Comparison of ENCODE assay signal across 12 cellular contexts in genomic region chr3:195238626-195239118, GRCh38. TPM values are rescaled to one million over a fixed set of nuclear protein-coding genes. Genes with fewer than 3 reads are reported as not detected.
DNase-seq lines count a peak whose midpoint lies in the region; ATAC-seq and TF ChIP-seq lines count a peak whose summit lies in the region.
"Had no signal": no experiment of that assay in that cellular context is flagged by ENCODE, and none has a peak within 500 bp of the region (broad histone marks: within the 10 kb centered on the region; RNA-seq: fewer than 3 reads in every experiment).

No MANE protein-coding gene starts in this region.

- H3K36me3 Mint-ChIP-seq in activated CD8-positive, alpha-beta T cell treated with anti-CD3 and anti-CD28 coated beads for 36 hours (ENCODE audit: low read depth) = peaks cover 16% of the 10 kb centered on the region

- peak; percentile 64 for ATAC-seq in activated CD8-positive, alpha-beta T cell treated with anti-CD3 and anti-CD28 coated beads for 36 hours
- ATAC-seq in omental fat pad (ENCODE audit: low FRiP score) (peak; percentile 63), HG02970 (IDR thresholded peaks at IDR 0.05; ENCODE audit: low FRiP score, unreplicated experiment) (no peak)
- no peak for ATAC-seq in activated CD4-positive, CD25-positive, alpha-beta regulatory T cell treated with anti-CD3 and anti-CD28 coated beads, Interleukin-2, amount 50 U/mL, for 24 hours
- ATAC-seq: GM12878 had no signal

- peaks cover 11% of the 10 kb centered on the region for H3K9me3 Mint-ChIP-seq in activated CD8-positive, alpha-beta T cell treated with anti-CD3 and anti-CD28 coated beads for 36 hours

- no peak overlapping the region for H3K4me3 Mint-ChIP-seq in activated CD8-positive, alpha-beta T cell treated with anti-CD3 and anti-CD28 coated beads for 36 hours

- TF ChIP-seq CTCF in AG10803 (conservative IDR thresholded peaks at IDR 0.05; ENCODE audit: low read length) = no peak
- no peak for TF ChIP-seq CTCF in activated CD8-positive, alpha-beta T cell treated with anti-CD3 and anti-CD28 coated beads for 36 hours (IDR thresholded peaks at IDR 0.05)
- TF ChIP-seq CTCF in foreskin fibroblast (IDR thresholded peaks at IDR 0.05; ENCODE audit: low read depth, low read length) = no peak
- no peak for TF ChIP-seq CTCF in omental fat pad (IDR thresholded peaks at IDR 0.05)

- peak overlapping the region; percentile 63 for H3K27ac Mint-ChIP-seq in activated CD8-positive, alpha-beta T cell treated with anti-CD3 and anti-CD28 coated beads for 36 hours

- H3K4me3 ChIP-seq in AG10803 (ENCODE audit: low read length) (no peak overlapping the region), foreskin fibroblast (ENCODE audit: low read depth in 1 of 2, low read length in 2 of 2) (no peak overlapping the region)
- H3K4me3 ChIP-seq: GM12878 had no signal

- intact Hi-C loops in activated CD8-positive, alpha-beta T cell treated with anti-CD3 and anti-CD28 coated beads for 36 hours (cut with micrococcal nuclease) = no loop called here

- peaks cover 10% of the 10 kb centered on the region for H3K4me1 Mint-ChIP-seq in activated CD8-positive, alpha-beta T cell treated with anti-CD3 and anti-CD28 coated beads for 36 hours (ENCODE audit: low read depth)

- CTCF ChIA-PET in activated CD8-positive, alpha-beta T cell treated with anti-CD3 and anti-CD28 coated beads for 36 hours (lab: Charles Lee) = no interaction called here

- H3K27me3 Mint-ChIP-seq in activated CD8-positive, alpha-beta T cell treated with anti-CD3 and anti-CD28 coated beads for 36 hours = no peaks in the 10 kb centered on the region

- POLR2A ChIA-PET in activated CD8-positive, alpha-beta T cell treated with anti-CD3 and anti-CD28 coated beads for 36 hours (lab: Charles Lee) = no interaction called here

- DNase-seq in AG10803 (ENCODE audit: low read depth) (peak; percentile 71), foreskin fibroblast (peak; percentile 60 to 77), omental fat pad (ENCODE audit: low spot score) (peak; percentile 20), NOMO-1 treated with DMSO at 0.1 percent for 48 hours (lab: John Stamatoyannopoulos, UW; ENCODE audit: unreplicated experiment) (no peak)
- DNase-seq in activated CD8-positive, alpha-beta T cell treated with anti-CD3 and anti-CD28 coated beads for 36 hours = no peak
- DNase-seq in stimulated activated CD4-positive, alpha-beta T cell treated with anti-CD3 and anti-CD28 coated beads, Interleukin-2, amount 100 ng/mL, for 24 hours = no peak
- DNase-seq: activated CD8-positive, alpha-beta memory T cell treated with anti-CD3 and anti-CD28 coated beads, Interleukin-2, amount 50 U/mL, for 4 hours; C1 segment of cervical spinal cord; NCI-H526 had no signal

RNA-seq across cellular contexts. Expression of gene XXYLT1, which starts 32.3 kb away (rescaled TPM):
- 1 to 10 TPM; 8.4 to 9.6 TPM for total RNA-seq in activated CD8-positive, alpha-beta T cell treated with anti-CD3 and anti-CD28 coated beads for 36 hours
- total RNA-seq in omental fat pad = 10 to 100 TPM in 1 of 4 donors, 1 to 10 TPM in 3; 6.0 to 16.1 (median 9.6) TPM

Comparison
In these comparisons a context has a peak if more than half of its experiments do, and no peak if none do; other contexts are left out.
1. DNase-seq: peak in AG10803 (single experiment), foreskin fibroblast (2 of 2) and omental fat pad (single experiment); none in activated CD8-positive, alpha-beta T cell treated with anti-CD3 and anti-CD28 coated beads for 36 hours (single experiment), NOMO-1 treated with DMSO at 0.1 percent for 48 hours (single experiment) and stimulated activated CD4-positive, alpha-beta T cell treated with anti-CD3 and anti-CD28 coated beads, Interleukin-2, amount 100 ng/mL, for 24 hours (0 of 2).
2. ATAC-seq: peak in activated CD8-positive, alpha-beta T cell treated with anti-CD3 and anti-CD28 coated beads for 36 hours (single experiment) and omental fat pad (single experiment); none in activated CD4-positive, CD25-positive, alpha-beta regulatory T cell treated with anti-CD3 and anti-CD28 coated beads, Interleukin-2, amount 50 U/mL, for 24 hours (0 of 2) and HG02970 (single experiment).